ENCODE assay signal across 15 cellular contexts in genomic region chr2:240818293-240818542, GRCh38. TPM values are rescaled to one million over a fixed set of nuclear protein-coding genes. Genes with fewer than 3 reads are reported as not detected.
DNase-seq lines count a peak whose midpoint lies in the region; ATAC-seq and TF ChIP-seq lines count a peak whose summit lies in the region.
"Had no signal": no experiment of that assay in that cellular context is flagged by ENCODE, and none has a peak within 500 bp of the region (broad histone marks: within the 10 kb centered on the region; RNA-seq: fewer than 3 reads in every experiment).

No MANE protein-coding gene starts in this region.

- peaks cover 25% of the 10 kb centered on the region for H3K4me1 Mint-ChIP-seq in stimulated activated naive CD8-positive, alpha-beta T cell treated with anti-CD3 and anti-CD28 coated beads, Interleukin-15, amount 100 ng/mL, for 72 hours
- H3K4me1 Mint-ChIP-seq in naive thymus-derived CD4-positive, alpha-beta T cell, result peaks cover 0 to 16% (median 9%) of the 10 kb centered on the region in 7 donors
- H3K4me1 Mint-ChIP-seq in CD14-positive monocyte, result no peaks in the 10 kb centered on the region

- peaks cover 41% of the 10 kb centered on the region for H3K27me3 Mint-ChIP-seq in stimulated activated naive CD8-positive, alpha-beta T cell treated with anti-CD3 and anti-CD28 coated beads, Interleukin-15, amount 100 ng/mL, for 72 hours
- H3K27me3 Mint-ChIP-seq in naive thymus-derived CD4-positive, alpha-beta T cell, result peaks cover 30 to 43% (median 33%) of the 10 kb centered on the region in 5 donors
- peaks cover 45 to 75% (median 55%) of the 10 kb centered on the region in 3 donors for H3K27me3 Mint-ChIP-seq in CD14-positive monocyte (ENCODE audit: low read depth in 3 of 3)

- H3K9me3 Mint-ChIP-seq in stimulated activated naive CD8-positive, alpha-beta T cell treated with anti-CD3 and anti-CD28 coated beads, Interleukin-15, amount 100 ng/mL, for 72 hours, result peaks cover 9 to 12% of the 10 kb centered on the region in 2 donors
- peaks cover 0 to 9% (median 6%) of the 10 kb centered on the region in 11 donors for H3K9me3 Mint-ChIP-seq in naive thymus-derived CD4-positive, alpha-beta T cell
- peaks cover 7 to 27% (median 12%) of the 10 kb centered on the region in 7 donors for H3K9me3 Mint-ChIP-seq in CD14-positive monocyte
- H3K9me3 Mint-ChIP-seq: natural killer cell treated with Interleukin-12 subunit alpha and Interleukin-12 subunit beta and Interleukin-15 and Interleukin-18, amount 100 ng/mL, for 72 hours had no signal

- ATAC-seq in stimulated activated naive CD8-positive, alpha-beta T cell treated with anti-CD3 and anti-CD28 coated beads, Interleukin-15, amount 100 ng/mL, for 72 hours, result no peak
- ATAC-seq in stimulated activated naive CD8-positive, alpha-beta T cell treated with anti-CD3 and anti-CD28 coated beads, Interleukin-15, Interleukin-2, amounts not matched to agents 100 U/mL and 50 U/mL, for 24 hours, result no peak
- no peak for ATAC-seq in naive thymus-derived CD4-positive, alpha-beta T cell
- ATAC-seq: left colon; natural killer cell treated with Interleukin-12 subunit alpha and Interleukin-12 subunit beta and Interleukin-15 and Interleukin-18, amount 100 ng/mL, for 72 hours had no signal

- TF ChIP-seq CTCF in coronary artery (IDR thresholded peaks at IDR 0.05), result no peak
- TF ChIP-seq CTCF in CD14-positive monocyte (IDR thresholded peaks at IDR 0.05), result no peak

- H3K9me3 ChIP-seq in naive thymus-derived CD4-positive, alpha-beta T cell (ENCODE audit: control insufficient read depth in 2 of 3, low read length in 3 of 3), result peaks cover 0 to 6% (median 0%) of the 10 kb centered on the region in 3 experiments

- no peak overlapping the region for H3K27ac ChIP-seq in coronary artery
- H3K27ac ChIP-seq in naive thymus-derived CD4-positive, alpha-beta T cell (ENCODE audit: low read depth, low read length), result no peak overlapping the region

- H3K36me3 ChIP-seq in naive thymus-derived CD4-positive, alpha-beta T cell (ENCODE audit: control insufficient read depth in 2 of 3, insufficient read depth in 3 of 3, low read length in 3 of 3), result no peaks in the 10 kb centered on the region

- DNase-seq in stimulated activated naive CD8-positive, alpha-beta T cell treated with anti-CD3 and anti-CD28 coated beads, Interleukin-15, amount 100 ng/mL, for 72 hours, result no peak
- no peak for DNase-seq in stimulated activated naive CD8-positive, alpha-beta T cell treated with anti-CD3 and anti-CD28 coated beads, Interleukin-15, Interleukin-2, amounts not matched to agents 100 U/mL and 50 U/mL, for 24 hours
- DNase-seq in coronary artery (ENCODE audit: low spot score) (peak; percentile 49), CD14-positive monocyte (ENCODE audit: low spot score) (no peak), HUDEP-2 (lab: John Stamatoyannopoulos, UW; ENCODE audit: unreplicated experiment in 76 of 76) (no peak), NCI-H2029 (lab: John Stamatoyannopoulos, UW) (no peak)
- DNase-seq in naive thymus-derived CD4-positive, alpha-beta T cell, result no peak
- no peak for DNase-seq in activated effector memory CD4-positive, alpha-beta T cell treated with anti-CD3 and anti-CD28 coated beads, Interleukin-2, amount 50 U/mL, for 16 hours
- DNase-seq: NCI-H187 had no signal

- H3K27ac Mint-ChIP-seq in stimulated activated naive CD8-positive, alpha-beta T cell treated with anti-CD3 and anti-CD28 coated beads, Interleukin-15, amount 100 ng/mL, for 72 hours, result peak overlapping the region in 1 of 2 donors; percentile 55
- no peak overlapping the region for H3K27ac Mint-ChIP-seq in naive thymus-derived CD4-positive, alpha-beta T cell
- H3K27ac Mint-ChIP-seq in CD14-positive monocyte, result peak overlapping the region in 1 of 7 donors; percentile 57
- H3K27ac Mint-ChIP-seq: activated T-helper 1 cell treated with anti-CD3 and anti-CD28 coated beads, Interleukin-12 subunit alpha, Interleukin-12 subunit beta, Interleukin-2, Interleukin-4 antibody, amounts not matched to agents 30 ng/mL and 10 ng/mL and 1 ng/mL, durations not matched to agents 14 hours and 24 hours and 36 hours; natural killer cell treated with Interleukin-12 subunit alpha and Interleukin-12 subunit beta and Interleukin-15 and Interleukin-18, amount 100 ng/mL, for 72 hours had no signal

- H3K27me3 ChIP-seq in naive thymus-derived CD4-positive, alpha-beta T cell (ENCODE audit: control insufficient read depth in 2 of 2, insufficient read depth in 2 of 2, low read length in 2 of 2), result peaks cover 0 to 11% of the 10 kb centered on the region in 2 donors

- no peak overlapping the region for H3K4me3 ChIP-seq in coronary artery
- H3K4me3 ChIP-seq in naive thymus-derived CD4-positive, alpha-beta T cell (ENCODE audit: low read length), result no peak overlapping the region

- H3K4me1 ChIP-seq in naive thymus-derived CD4-positive, alpha-beta T cell (ENCODE audit: control insufficient read depth in 2 of 2, insufficient read depth in 2 of 2, low read length in 2 of 2), result peaks cover 0 to 4% of the 10 kb centered on the region in 2 donors

- intact Hi-C loops in naive thymus-derived CD4-positive, alpha-beta T cell (cut with micrococcal nuclease), result no loop called here
- intact Hi-C loops in CD14-positive monocyte (cut with micrococcal nuclease), result no loop called here

- peaks cover 0 to 9% (median 0%) of the 10 kb centered on the region in 5 donors for H3K36me3 Mint-ChIP-seq in naive thymus-derived CD4-positive, alpha-beta T cell
- H3K36me3 Mint-ChIP-seq in CD14-positive monocyte, result peaks cover 0 to 1% of the 10 kb centered on the region in 2 donors

- H3K4me3 Mint-ChIP-seq in stimulated activated naive CD8-positive, alpha-beta T cell treated with anti-CD3 and anti-CD28 coated beads, Interleukin-15, amount 100 ng/mL, for 72 hours, result peak overlapping the region; percentile 71 to 76
- H3K4me3 Mint-ChIP-seq in naive thymus-derived CD4-positive, alpha-beta T cell, result peak overlapping the region in 7 of 10 donors; percentile 32 to 82 (median 51)
- H3K4me3 Mint-ChIP-seq in CD14-positive monocyte, result peak overlapping the region in 1 of 2 donors; percentile 76
- H3K4me3 Mint-ChIP-seq: activated T-helper 1 cell treated with anti-CD3 and anti-CD28 coated beads, Interleukin-12 subunit alpha, Interleukin-12 subunit beta, Interleukin-2, Interleukin-4 antibody, amounts not matched to agents 30 ng/mL and 10 ng/mL and 1 ng/mL, durations not matched to agents 14 hours and 24 hours and 36 hours; natural killer cell treated with Interleukin-12 subunit alpha and Interleukin-12 subunit beta and Interleukin-15 and Interleukin-18, amount 100 ng/mL, for 72 hours had no signal

- POLR2A ChIA-PET in naive thymus-derived CD4-positive, alpha-beta T cell (lab: Charles Lee), result interaction anchor here (0.5 kb wide), 1 partner anchor 13 kb away, joined by 3 read pairs; no protein-coding TSS in a partner anchor

- CTCF ChIA-PET in naive thymus-derived CD4-positive, alpha-beta T cell (lab: Charles Lee), result no interaction called here

RNA-seq across cellular contexts. Expression of gene KIF1A, which starts 1.8 kb away (rescaled TPM):
- total RNA-seq in naive thymus-derived CD4-positive, alpha-beta T cell, result under 1 TPM in 1 of 5 experiments, not detected in 4; 0.24 TPM
- not detected for polyA plus RNA-seq in naive thymus-derived CD4-positive, alpha-beta T cell
- not detected for polyA plus RNA-seq in CD14-positive monocyte
- total RNA-seq: bronchial epithelial cell had no signal

RNA-seq across cellular contexts. Expression of gene AGXT, which starts 50.4 kb away (rescaled TPM):
- not detected for total RNA-seq in naive thymus-derived CD4-positive, alpha-beta T cell
- polyA plus RNA-seq in naive thymus-derived CD4-positive, alpha-beta T cell, result not detected
- not detected for polyA plus RNA-seq in CD14-positive monocyte
- total RNA-seq: activated T-helper 1 cell treated with anti-CD3 and anti-CD28 coated beads, Interleukin-12 subunit alpha, Interleukin-12 subunit beta, Interleukin-2, Interleukin-4 antibody, amounts not matched to agents 30 ng/mL and 10 ng/mL and 1 ng/mL, durations not matched to agents 14 hours and 24 hours and 36 hours; bronchial epithelial cell; natural killer cell treated with Interleukin-12 subunit alpha and Interleukin-12 subunit beta and Interleukin-15 and Interleukin-18, amount 100 ng/mL, for 72 hours; skeletal muscle tissue; T-helper 2 cell treated with Interferon-gamma antibody and Interleukin-4, amounts not matched to agents 100 ng/mL and 5 ng/mL, for 36 hours had no signal
